In the genomic region with DNA sequence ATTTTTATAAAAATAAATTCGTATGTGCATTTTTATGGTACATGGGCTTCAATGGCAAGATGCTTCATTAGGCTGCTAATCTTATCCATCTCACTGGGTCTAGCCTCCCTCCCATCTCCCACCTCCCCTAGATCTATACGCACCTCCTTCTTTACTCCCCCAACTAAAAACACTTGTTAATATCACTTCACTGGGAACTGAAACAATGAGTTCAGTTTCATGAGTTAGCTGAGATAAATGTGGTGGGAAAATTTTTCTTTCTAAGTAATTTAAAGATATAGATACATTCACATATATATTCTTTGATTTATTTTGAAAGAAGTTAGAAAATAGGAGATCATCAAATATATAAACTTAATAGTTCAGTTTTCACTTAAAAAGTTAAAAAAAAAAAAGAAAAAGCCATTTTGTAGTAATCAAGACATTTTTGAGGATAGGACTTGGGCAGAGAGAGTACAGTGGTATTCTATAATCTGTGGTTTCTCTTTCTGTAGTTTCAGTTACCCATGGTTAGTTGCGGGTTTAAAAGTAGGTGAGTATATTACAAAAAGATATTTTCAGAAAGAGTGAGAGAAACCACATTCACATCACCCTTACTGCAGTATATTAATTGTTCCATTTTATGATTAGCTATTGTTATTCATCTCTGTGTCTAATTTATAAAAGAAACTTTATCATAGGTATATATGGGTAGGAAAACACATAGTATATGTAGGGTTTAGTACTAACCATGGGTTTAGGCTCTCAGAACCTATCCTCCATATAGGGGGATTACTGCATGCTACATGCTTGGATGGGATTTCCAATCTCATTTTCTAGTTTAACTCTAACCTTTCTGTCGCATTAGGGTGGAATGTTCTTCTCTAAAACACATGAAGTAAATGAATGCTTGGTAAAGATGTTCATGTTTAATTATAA, we compare ENCODE assay signal across 10 cellular contexts.
A peak's percentile ranks its signal among the peaks of the same experiment; 100 is the strongest.
DNase-seq lines count a peak whose midpoint lies in the region; ATAC-seq and TF ChIP-seq lines count a peak whose summit lies in the region.
"Had no signal": no experiment of that assay in that cellular context is flagged by ENCODE, and none has a peak within 500 bp of the region (broad histone marks: within the 10 kb centered on the region; RNA-seq: fewer than 3 reads in every experiment).

No MANE protein-coding gene starts in this region.

- no peak for DNase-seq in CD8-positive, alpha-beta T cell
- no peak for DNase-seq in T-helper 17 cell
- no peak for DNase-seq in body of pancreas
- DNase-seq in GF-D8 (lab: John Stamatoyannopoulos, UW): no peak
- no peak for DNase-seq in HFFc6
- no peak for DNase-seq in WTC11 (ENCODE audit: low spot score)
- DNase-seq: COR-L47 had no signal

- CTCF ChIA-PET in CD8-positive, alpha-beta T cell (lab: Charles Lee): interaction anchor here (0.6 kb wide), 1 partner anchor 423 kb away, joined by 6 read pairs; no protein-coding TSS in a partner anchor
- CTCF ChIA-PET in WTC11 (lab: Charles Lee): no interaction called here

- H3K27me3 Mint-ChIP-seq in CD8-positive, alpha-beta T cell (ENCODE audit: low read depth): no peaks in the 10 kb centered on the region
- H3K27me3 Mint-ChIP-seq in T-helper 17 cell: no peaks in the 10 kb centered on the region
- no peaks in the 10 kb centered on the region for H3K27me3 Mint-ChIP-seq in HFFc6 (ENCODE audit: insufficient read depth)
- H3K27me3 Mint-ChIP-seq in WTC11 (ENCODE audit: low read depth): no peaks in the 10 kb centered on the region

- H3K4me3 ChIP-seq in CD8-positive, alpha-beta T cell (ENCODE audit: low read depth, low read length): no peak overlapping the region
- H3K4me3 ChIP-seq in body of pancreas: no peak overlapping the region

- intact Hi-C loops in CD8-positive, alpha-beta T cell (cut with DNase I, micrococcal nuclease): loop anchor here in 1 of 2 experiments (10.0 kb wide), 1 partner anchor 50 kb away; no protein-coding TSS in a partner anchor
- intact Hi-C loops in body of pancreas (cut with DNase I): no loop called here

- H3K27ac ChIP-seq in CD8-positive, alpha-beta T cell (ENCODE audit: low read depth, low read length): no peak overlapping the region
- no peak overlapping the region for H3K27ac ChIP-seq in body of pancreas
- H3K27ac ChIP-seq: HL-60 had no signal

- peaks cover 26% of the 10 kb centered on the region for H3K4me1 ChIP-seq in CD8-positive, alpha-beta T cell (ENCODE audit: insufficient read depth, low read length)
- no peaks in the 10 kb centered on the region for H3K4me1 ChIP-seq in body of pancreas

- H3K27ac Mint-ChIP-seq in CD8-positive, alpha-beta T cell: peak overlapping the region; percentile 38
- H3K27ac Mint-ChIP-seq in T-helper 17 cell (peak overlapping the region; percentile 45), HFFc6 (no peak overlapping the region), WTC11 (no peak overlapping the region)

- no peak overlapping the region for H3K4me3 Mint-ChIP-seq in CD8-positive, alpha-beta T cell
- H3K4me3 Mint-ChIP-seq in T-helper 17 cell: peak overlapping the region; percentile 43
- H3K4me3 Mint-ChIP-seq in HFFc6: no peak overlapping the region
- no peak overlapping the region for H3K4me3 Mint-ChIP-seq in WTC11

- no peak for TF ChIP-seq POLR2A in body of pancreas (IDR thresholded peaks at IDR 0.05)

- POLR2A ChIA-PET in CD8-positive, alpha-beta T cell (lab: Charles Lee): no interaction called here
- POLR2A ChIA-PET in WTC11 (lab: Charles Lee): interaction anchor here (0.7 kb wide), 1 partner anchor 9 kb away, joined by 3 read pairs; no protein-coding TSS in a partner anchor

- 63 to 65% methylated on average over 4 of the region's 4 CpGs for WGBS in body of pancreas, 2 donors

- no peaks in the 10 kb centered on the region for H3K36me3 ChIP-seq in CD8-positive, alpha-beta T cell (ENCODE audit: insufficient read depth, low read length)
- H3K36me3 ChIP-seq in body of pancreas (replicated peaks in 1 of 2; ENCODE audit: insufficient read depth in 1 of 2, low read depth in 2 of 2): no peaks in the 10 kb centered on the region

- H3K9me3 ChIP-seq in CD8-positive, alpha-beta T cell (ENCODE audit: low read length): no peaks in the 10 kb centered on the region
- H3K9me3 ChIP-seq in T-helper 17 cell (ENCODE audit: control insufficient read depth, low read length, poor library complexity, severe bottlenecking) (no peaks in the 10 kb centered on the region), body of pancreas (no peaks in the 10 kb centered on the region)

- H3K36me3 Mint-ChIP-seq in CD8-positive, alpha-beta T cell: no peaks in the 10 kb centered on the region
- H3K36me3 Mint-ChIP-seq in T-helper 17 cell (ENCODE audit: low read depth) (no peaks in the 10 kb centered on the region), HFFc6 (ENCODE audit: low read depth) (no peaks in the 10 kb centered on the region), WTC11 (no peaks in the 10 kb centered on the region)

- no peak for TF ChIP-seq CTCF in CD8-positive, alpha-beta T cell (IDR thresholded peaks at IDR 0.05)
- TF ChIP-seq CTCF in body of pancreas (IDR thresholded peaks at IDR 0.05) (no peak), HFFc6 (IDR thresholded peaks at IDR 0.05) (no peak), WTC11 (IDR thresholded peaks at IDR 0.05) (no peak)

- H3K9me3 Mint-ChIP-seq in CD8-positive, alpha-beta T cell: no peaks in the 10 kb centered on the region
- no peaks in the 10 kb centered on the region for H3K9me3 Mint-ChIP-seq in HFFc6
- H3K9me3 Mint-ChIP-seq in WTC11: no peaks in the 10 kb centered on the region

- H3K4me1 Mint-ChIP-seq in CD8-positive, alpha-beta T cell (ENCODE audit: low read depth): peaks cover 30% of the 10 kb centered on the region
- H3K4me1 Mint-ChIP-seq in T-helper 17 cell (peaks cover 13% of the 10 kb centered on the region), HFFc6 (ENCODE audit: low read depth) (peaks cover 11% of the 10 kb centered on the region), WTC11 (peaks cover 2% of the 10 kb centered on the region)

- no peaks in the 10 kb centered on the region for H3K27me3 ChIP-seq in CD8-positive, alpha-beta T cell (ENCODE audit: insufficient read depth, low read length)
- H3K27me3 ChIP-seq in body of pancreas: no peaks in the 10 kb centered on the region

- ATAC-seq in CD8-positive, alpha-beta T cell: peak; percentile 65
- ATAC-seq in GM19351 (IDR thresholded peaks at IDR 0.05; ENCODE audit: unreplicated experiment) (peak; percentile 89), HG02943 (IDR thresholded peaks at IDR 0.05; ENCODE audit: low read depth, unreplicated experiment) (peak; percentile 95), T-helper 17 cell (peak; percentile 87), body of pancreas (no peak), WTC11 (no peak)

TF ChIP-seq in WTC11, 78 proteins besides CTCF, POLR2A, EP300 and RAD21:
- TF ChIP-seq ZNF219 (CRISPR knock-in tag; IDR thresholded peaks at IDR 0.05; ENCODE audit: borderline replicate concordance) (no peak), NR2C2 (CRISPR knock-in tag; IDR thresholded peaks at IDR 0.05) (no peak), SOX15 (CRISPR knock-in tag; IDR thresholded peaks at IDR 0.05) (no peak), HMGA2 (CRISPR knock-in tag; IDR thresholded peaks at IDR 0.05) (no peak)

Comparison
In these comparisons a context has a peak if more than half of its experiments do, and no peak if none do; other contexts are left out.
1. ATAC-seq: peak in CD8-positive, alpha-beta T cell (single experiment), GM19351 (single experiment), HG02943 (single experiment) and T-helper 17 cell (single experiment); none in body of pancreas (single experiment) and WTC11 (single experiment).
2. H3K27ac Mint-ChIP-seq: peak in CD8-positive, alpha-beta T cell (single experiment) and T-helper 17 cell (single experiment); none in HFFc6 (single experiment) and WTC11 (single experiment).